Comparison of ENCODE assay signal across 8 cellular contexts in genomic region chr7:55365103-55365679, GRCh38. TPM values are rescaled to one million over a fixed set of nuclear protein-coding genes. Genes with fewer than 3 reads are reported as not detected.
DNase-seq lines count a peak whose midpoint lies in the region; ATAC-seq, FAIRE-seq and TF ChIP-seq lines count a peak whose summit lies in the region.

A gene with protein sequence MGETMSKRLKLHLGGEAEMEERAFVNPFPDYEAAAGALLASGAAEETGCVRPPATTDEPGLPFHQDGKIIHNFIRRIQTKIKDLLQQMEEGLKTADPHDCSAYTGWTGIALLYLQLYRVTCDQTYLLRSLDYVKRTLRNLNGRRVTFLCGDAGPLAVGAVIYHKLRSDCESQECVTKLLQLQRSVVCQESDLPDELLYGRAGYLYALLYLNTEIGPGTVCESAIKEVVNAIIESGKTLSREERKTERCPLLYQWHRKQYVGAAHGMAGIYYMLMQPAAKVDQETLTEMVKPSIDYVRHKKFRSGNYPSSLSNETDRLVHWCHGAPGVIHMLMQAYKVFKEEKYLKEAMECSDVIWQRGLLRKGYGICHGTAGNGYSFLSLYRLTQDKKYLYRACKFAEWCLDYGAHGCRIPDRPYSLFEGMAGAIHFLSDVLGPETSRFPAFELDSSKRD (plus strand): TSS chr7:55365337. CDS start chr7:55366026, 689 bp downstream.

- TF ChIP-seq CTCF in keratinocyte (optimal IDR thresholded peaks at IDR 0.05 in 1 of 3, IDR thresholded peaks at IDR 0.05 in 1 of 3, conservative IDR thresholded peaks at IDR 0.05 in 1 of 3; ENCODE audit: extremely low read depth in 1 of 3, insufficient read depth in 2 of 3, low read length in 3 of 3): no peak

- DNase-seq in DMS 273 (lab: John Stamatoyannopoulos, UW; ENCODE audit: unreplicated experiment) (peak; percentile 85), RPMI7951 (ENCODE audit: low read depth) (peak; percentile 40), T47D (ENCODE audit: low read depth in 1 of 2, low spot score in 1 of 2) (peak; percentile 64 to 76), keratinocyte (ENCODE audit: low read depth, low spot score) (no peak), GOT3 (lab: John Stamatoyannopoulos, UW) (no peak)
- DNase-seq in stimulated activated CD4-positive, alpha-beta T cell treated with anti-CD3 and anti-CD28 coated beads, Interleukin-12 subunit alpha, Interleukin-12 subunit beta, amount 100 ng/mL, for 48 hours (ENCODE audit: low read depth in 2 of 3, low spot score in 1 of 3): peak in 2 of 3 donors; percentile 42 to 44

- no peaks in the 10 kb centered on the region for H3K36me3 ChIP-seq in keratinocyte (ENCODE audit: control insufficient read depth in 2 of 2, extremely low read depth in 1 of 2, insufficient read depth in 2 of 2, low read length in 2 of 2)

- H3K27me3 ChIP-seq in keratinocyte (ENCODE audit: control insufficient read depth, extremely low read depth, insufficient read depth, low read length): no peaks in the 10 kb centered on the region

- H3K4me2 ChIP-seq in keratinocyte (ENCODE audit: control insufficient read depth, extremely low read depth, insufficient read depth, low read depth, low read length): peak within 1 kb of the TSS; percentile 57

- H3K4me1 ChIP-seq in keratinocyte (ENCODE audit: control insufficient read depth, extremely low read depth, insufficient read depth, low read length): peaks cover 9% of the 10 kb centered on the region

- dilution Hi-C loops in keratinocyte (cut with MboI; ENCODE audit: extremely low pct_ligation_motif_present, low sequenced_read_pairs): no loop called here

- in situ Hi-C loops in T47D (cut with HindIII; ENCODE audit: low pct_unique_long_range_greater_than_20kb, low sequenced_read_pairs): no loop called here

- peak within 1 kb of the TSS; percentile 91 for H2AFZ ChIP-seq in keratinocyte (ENCODE audit: control insufficient read depth, low read length)

- peak within 1 kb of the TSS; percentile 73 to 90 (median 80) for H3K4me3 ChIP-seq in keratinocyte (ENCODE audit: control insufficient read depth in 2 of 3, extremely low read depth in 1 of 3, insufficient read depth in 2 of 3, low read depth in 1 of 3, low read length in 3 of 3)

- ATAC-seq in GM21367 (IDR thresholded peaks at IDR 0.05; ENCODE audit: unreplicated experiment) (peak; percentile 25), HG03575 (IDR thresholded peaks at IDR 0.05; ENCODE audit: extremely low read depth, insufficient number of reproducible peaks, low FRiP score, unreplicated experiment) (peak; percentile 23)

- H3K9me3 ChIP-seq in keratinocyte (ENCODE audit: control insufficient read depth, low read depth, low read length): no peaks in the 10 kb centered on the region

- no peaks in the 10 kb centered on the region for H4K20me1 ChIP-seq in keratinocyte (ENCODE audit: control insufficient read depth, extremely low read depth, insufficient read depth, low read length)

- H3K9ac ChIP-seq in keratinocyte (ENCODE audit: control insufficient read depth, extremely low read depth, insufficient read depth, low read length): peak within 1 kb of the TSS; percentile 96

- no peak for FAIRE-seq in keratinocyte (lab: Jason Lieb, UNC)

- peaks cover 17% of the 10 kb centered on the region for H3K79me2 ChIP-seq in keratinocyte (ENCODE audit: control insufficient read depth, insufficient read depth, low read length)

- H3K27ac ChIP-seq in keratinocyte (ENCODE audit: control insufficient read depth, insufficient read depth, low read length): peak within 1 kb of the TSS; percentile 96

- H3K9me1 ChIP-seq in keratinocyte (ENCODE audit: control insufficient read depth, extremely low read depth, insufficient read depth, low read length): no peaks in the 10 kb centered on the region

RNA-seq across cellular contexts. Expression of the gene that starts here (rescaled TPM):
- total RNA-seq in RPMI7951 (2014; rRNA removed; shearing (Covaris generic)): 17.4 and 29.1 TPM in 2 replicates
- 12.4 to 15.5 TPM (median 14.5 TPM) in 3 replicates for polyA plus RNA-seq in keratinocyte
- 5.2 TPM for polyA plus RNA-seq in keratinocyte (2011; ENCODE audit: low read depth)
- 10.9 and 11.6 TPM in 2 replicates for polyA plus RNA-seq in keratinocyte (2011; cell fraction: cytosol; rRNA removed)
- polyA plus RNA-seq in keratinocyte (2011; cell fraction: nucleus; rRNA removed): 12.9 and 17.7 TPM in 2 replicates
- 4.0 and 11.9 TPM in 2 replicates for polyA plus RNA-seq in keratinocyte (2012; ENCODE audit: low replicate concordance)
- polyA minus RNA-seq in keratinocyte: 14.0 to 27.4 TPM (median 15.2 TPM) in 3 replicates
- 8.2 TPM for polyA minus RNA-seq in keratinocyte (2011; cell fraction: cytosol; rRNA and poly(A)+ RNA removed)
- 3.8 and 9.5 TPM in 2 replicates for polyA minus RNA-seq in keratinocyte (2011; cell fraction: nucleus; rRNA and poly(A)+ RNA removed)

Comparison
In these comparisons a context has a peak if more than half of its experiments do, and no peak if none do; other contexts are left out.
1. DNase-seq: peak in DMS 273 (single experiment), RPMI7951 (single experiment), T47D (2 of 2) and stimulated activated CD4-positive, alpha-beta T cell treated with anti-CD3 and anti-CD28 coated beads, Interleukin-12 subunit alpha, Interleukin-12 subunit beta, amount 100 ng/mL, for 48 hours (2 of 3); none in keratinocyte (single experiment) and GOT3 (single experiment).